29 cellular contexts compared by ENCODE assay signal in genomic region chr7:129115676-129116075, GRCh38.
"Had no signal": no experiment of that assay in that cellular context is flagged by ENCODE, and none has a peak within 500 bp of the region (broad histone marks: within the 10 kb centered on the region; RNA-seq: fewer than 3 reads in every experiment).

No MANE protein-coding gene starts in this region.

- H3K27ac ChIP-seq: left lung, lower lobe of right lung, pancreas, prostate gland, skin epidermis, stomach, testis, thyroid gland, transverse colon, upper lobe of left lung had no signal

- H3K27me3 Mint-ChIP-seq: naive thymus-derived CD8-positive, alpha-beta T cell; stimulated activated naive B cell treated with anti-CD40 and anti-IgM and Interleukin-4, amounts not matched to agents 10 μg/mL and 1 μg/mL and 100 μg/mL, for 72 hours had no signal

- DNase-seq: hippocampal formation; kidney glomerular epithelial cell; left cardiac atrium; left lung; lower lobe of right lung; mammary epithelial cell; mesenchymal stem cell; naive thymus-derived CD8-positive, alpha-beta T cell; nucleus accumbens; pancreas; posterior cingulate gyrus; retina; right cardiac atrium; stimulated activated CD4-positive, alpha-beta T cell treated with anti-CD3 and anti-CD28 coated beads, Interleukin-12 subunit alpha, Interleukin-12 subunit beta, amount 100 ng/mL, for 4 hours; stimulated activated CD4-positive, alpha-beta T cell treated with anti-CD3 and anti-CD28 coated beads, Interleukin-15, amount 100 ng/mL, for 24 hours; stimulated activated CD4-positive, alpha-beta T cell treated with anti-CD3 and anti-CD28 coated beads, Interleukin-2, amount 100 ng/mL, for 24 hours; stimulated activated CD4-positive, alpha-beta T cell treated with anti-CD3 and anti-CD28 coated beads, Interleukin-4, amount 100 ng/mL, for 1 hour; stimulated activated naive B cell treated with anti-CD40 and anti-IgM and Interleukin-4, amounts not matched to agents 10 μg/mL and 1 μg/mL and 100 μg/mL, for 72 hours; stimulated activated naive CD8-positive, alpha-beta T cell treated with anti-CD3 and anti-CD28 coated beads, Interleukin-15, Interleukin-2, amounts not matched to agents 100 U/mL and 50 U/mL, for 24 hours; stomach; testis; thyroid gland; transverse colon; upper lobe of left lung had no signal

- H3K27ac Mint-ChIP-seq: nephron; stimulated activated naive B cell treated with anti-CD40 and anti-IgM and Interleukin-4, amounts not matched to agents 10 μg/mL and 1 μg/mL and 100 μg/mL, for 72 hours had no signal

- H3K4me3 ChIP-seq: left lung, lower lobe of right lung, pancreas, prostate gland, skin epidermis, stomach, testis, thyroid gland, transverse colon, upper lobe of left lung had no signal

- H3K9me3 ChIP-seq: lower lobe of right lung, pancreas, prostate gland, testis, thyroid gland, transverse colon had no signal

- H3K27me3 ChIP-seq: pancreas, stomach, testis, thyroid gland, transverse colon, upper lobe of left lung had no signal

- H3K36me3 ChIP-seq: left lung, lower lobe of right lung, pancreas, prostate gland, stomach, thyroid gland, transverse colon, upper lobe of left lung had no signal

- ATAC-seq: left cardiac atrium; left lung; lower lobe of right lung; naive thymus-derived CD8-positive, alpha-beta T cell; pancreas; right cardiac atrium; sciatic nerve; stimulated activated naive B cell treated with anti-CD40 and anti-IgM and Interleukin-4, amounts not matched to agents 10 μg/mL and 1 μg/mL and 100 μg/mL, for 72 hours; stimulated activated naive CD8-positive, alpha-beta T cell treated with anti-CD3 and anti-CD28 coated beads, Interleukin-15, Interleukin-2, amounts not matched to agents 100 U/mL and 50 U/mL, for 24 hours had no signal

- H3K4me1 Mint-ChIP-seq: naive thymus-derived CD8-positive, alpha-beta T cell; nephron had no signal

- H3K4me3 Mint-ChIP-seq: naive thymus-derived CD8-positive, alpha-beta T cell; nephron; neural crest cell; stimulated activated naive B cell treated with anti-CD40 and anti-IgM and Interleukin-4, amounts not matched to agents 10 μg/mL and 1 μg/mL and 100 μg/mL, for 72 hours had no signal

- H3K4me1 ChIP-seq: left lung, lower lobe of right lung, pancreas, prostate gland, stomach, transverse colon, upper lobe of left lung had no signal
